26 cellular contexts compared by ENCODE assay signal in the genomic region with DNA sequence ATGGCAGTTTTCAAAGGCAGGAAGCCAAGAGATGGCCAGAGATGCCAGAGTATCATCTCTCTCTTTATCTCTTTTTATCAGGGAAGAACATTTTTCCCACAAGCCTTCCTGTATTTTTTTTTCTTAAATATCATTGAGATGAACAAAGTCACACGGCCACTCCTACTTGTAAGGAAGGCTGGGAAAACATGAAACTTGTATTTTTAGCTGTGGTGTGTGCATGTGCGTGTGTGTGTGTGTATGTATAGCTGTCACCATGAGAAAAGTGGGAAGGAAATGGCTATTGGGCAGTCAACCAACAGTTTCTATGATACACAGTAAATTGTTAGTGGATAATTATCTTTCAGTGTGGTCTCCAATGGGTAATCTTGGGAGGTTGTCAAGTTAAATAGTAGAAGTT.
"Had no signal": no experiment of that assay in that cellular context is flagged by ENCODE, and none has a peak within 500 bp of the region (broad histone marks: within the 10 kb centered on the region; RNA-seq: fewer than 3 reads in every experiment).

No MANE protein-coding gene starts in this region.

- H3K9me3 Mint-ChIP-seq: activated CD8-positive, alpha-beta T cell treated with anti-CD3 and anti-CD28 coated beads for 36 hours; activated naive CD4-positive, alpha-beta T cell treated with anti-CD3 and anti-CD28 coated beads, Interleukin-2, amount 50 U/mL, for 24 hours; activated naive CD8-positive, alpha-beta T cell treated with anti-CD3 and anti-CD28 coated beads, Interleukin-2, amount 50 U/mL, for 24 hours; activated T-helper 1 cell treated with anti-CD3 and anti-CD28 coated beads, Interleukin-12 subunit alpha, Interleukin-12 subunit beta, Interleukin-2, Interleukin-4 antibody, amounts not matched to agents 30 ng/mL and 10 ng/mL and 1 ng/mL, durations not matched to agents 14 hours and 24 hours and 36 hours; T-helper 1 cell treated with Interleukin-12 subunit alpha and Interleukin-12 subunit beta and Interleukin-4 antibody, amounts not matched to agents 30 μg/mL and 1 μg/mL, for 36 hours had no signal

- H3K27me3 ChIP-seq: cardiac muscle cell had no signal

- H3K36me3 ChIP-seq: cardiac muscle cell had no signal

- H3K27ac Mint-ChIP-seq: activated CD8-positive, alpha-beta T cell treated with anti-CD3 and anti-CD28 coated beads for 36 hours; activated naive CD4-positive, alpha-beta T cell treated with anti-CD3 and anti-CD28 coated beads, Interleukin-2, amount 50 U/mL, for 24 hours; activated naive CD8-positive, alpha-beta T cell treated with anti-CD3 and anti-CD28 coated beads, Interleukin-2, amount 50 U/mL, for 24 hours; activated T-helper 1 cell treated with anti-CD3 and anti-CD28 coated beads, Interleukin-12 subunit alpha, Interleukin-12 subunit beta, Interleukin-2, Interleukin-4 antibody, amounts not matched to agents 30 ng/mL and 10 ng/mL and 1 ng/mL, durations not matched to agents 14 hours and 24 hours and 36 hours; T-helper 1 cell treated with Interleukin-12 subunit alpha and Interleukin-12 subunit beta and Interleukin-4 antibody, amounts not matched to agents 30 μg/mL and 1 μg/mL, for 36 hours had no signal

- H3K27ac ChIP-seq: cardiac muscle cell had no signal

- DNase-seq: activated CD4-positive, alpha-beta T cell treated with anti-CD3 and anti-CD28 coated beads for 4 hours; activated CD8-positive, alpha-beta memory T cell treated with anti-CD3 and anti-CD28 coated beads, Interleukin-2, amount 50 U/mL, for 48 hours; activated CD8-positive, alpha-beta T cell treated with anti-CD3 and anti-CD28 coated beads for 36 hours; activated effector memory CD4-positive, alpha-beta T cell treated with Interleukin-2 at 50 U/mL for 16 hours; activated naive CD4-positive, alpha-beta T cell; activated naive CD8-positive, alpha-beta T cell treated with anti-CD3 and anti-CD28 coated beads, Interleukin-2, amount 50 U/mL, for 24 hours; activated T-cell treated with anti-CD3 and anti-CD28 coated beads, Interleukin-2, amount 50 U/mL, for 1 hour; amygdala; Kasumi-1; KBM-7; NCI-H1048; NCI-H146; NCI-H187 treated with DMSO at 0.1 percent for 48 hours; NCI-H2081 treated with DMSO at 0.1 percent for 48 hours; NCI-H2227 treated with DMSO at 0.1 percent for 48 hours; NCI-H510A; NCI-H526 treated with DMSO at 0.1 percent for 48 hours; NCI-H82; PC-3; SHP77 treated with DMSO at 0.1 percent for 48 hours had no signal

- ATAC-seq: activated CD4-positive, CD25-positive, alpha-beta regulatory T cell treated with anti-CD3 and anti-CD28 coated beads, Interleukin-2, amount 50 U/mL, for 24 hours; activated CD8-positive, alpha-beta T cell treated with anti-CD3 and anti-CD28 coated beads for 36 hours; activated naive CD8-positive, alpha-beta T cell treated with anti-CD3 and anti-CD28 coated beads, Interleukin-2, amount 50 U/mL, for 24 hours; PC-3 had no signal

- H3K36me3 Mint-ChIP-seq: activated naive CD4-positive, alpha-beta T cell treated with anti-CD3 and anti-CD28 coated beads, Interleukin-2, amount 50 U/mL, for 24 hours; brain had no signal

- H3K4me3 Mint-ChIP-seq: activated CD8-positive, alpha-beta T cell treated with anti-CD3 and anti-CD28 coated beads for 36 hours; activated naive CD4-positive, alpha-beta T cell treated with anti-CD3 and anti-CD28 coated beads, Interleukin-2, amount 50 U/mL, for 24 hours; activated naive CD8-positive, alpha-beta T cell treated with anti-CD3 and anti-CD28 coated beads, Interleukin-2, amount 50 U/mL, for 24 hours; activated T-helper 1 cell treated with anti-CD3 and anti-CD28 coated beads, Interleukin-12 subunit alpha, Interleukin-12 subunit beta, Interleukin-2, Interleukin-4 antibody, amounts not matched to agents 30 ng/mL and 10 ng/mL and 1 ng/mL, durations not matched to agents 14 hours and 24 hours and 36 hours; brain; T-helper 1 cell treated with Interleukin-12 subunit alpha and Interleukin-12 subunit beta and Interleukin-4 antibody, amounts not matched to agents 30 μg/mL and 1 μg/mL, for 36 hours had no signal

- H3K4me1 Mint-ChIP-seq: activated naive CD4-positive, alpha-beta T cell treated with anti-CD3 and anti-CD28 coated beads, Interleukin-2, amount 50 U/mL, for 24 hours; activated naive CD8-positive, alpha-beta T cell treated with anti-CD3 and anti-CD28 coated beads, Interleukin-2, amount 50 U/mL, for 24 hours; brain had no signal

- H3K4me3 ChIP-seq: cardiac muscle cell had no signal
